ENCODE assay signal across 20 cellular contexts in the genomic region with DNA sequence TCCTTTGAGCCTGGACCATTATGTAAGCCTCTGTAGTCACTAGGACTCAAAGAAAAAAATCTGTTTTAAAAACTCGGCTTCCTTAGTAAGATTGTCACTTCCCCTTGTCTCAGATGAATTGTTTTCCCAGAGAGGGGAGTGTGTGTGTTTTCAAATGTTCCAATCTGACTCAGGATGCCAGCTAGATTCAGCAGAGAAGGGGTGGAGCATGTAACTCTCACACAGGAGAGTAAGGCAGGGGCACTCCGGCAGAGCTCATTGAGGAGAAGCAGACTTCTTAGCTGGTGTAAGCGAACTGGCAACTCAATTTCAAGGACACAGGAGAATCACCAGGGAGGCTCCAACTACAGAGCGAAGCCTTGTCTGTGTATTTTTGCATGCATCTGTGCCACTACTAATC.
A peak's percentile ranks its signal among the peaks of the same experiment; 100 is the strongest.
DNase-seq lines count a peak whose midpoint lies in the region; TF ChIP-seq lines count a peak whose summit lies in the region.
"Had no signal": no experiment of that assay in that cellular context is flagged by ENCODE, and none has a peak within 500 bp of the region (broad histone marks: within the 10 kb centered on the region; RNA-seq: fewer than 3 reads in every experiment).

No MANE protein-coding gene starts in this region.

- no peaks in the 10 kb centered on the region for H3K9me3 ChIP-seq in mesodermal cell (ENCODE audit: control insufficient read depth, low read length)
- H3K9me3 ChIP-seq: heart right ventricle had no signal

- DNase-seq in HFFc6 (no peak), astrocyte of the hippocampus (ENCODE audit: low read depth, low spot score) (peak; percentile 52), Kasumi-1 (lab: John Stamatoyannopoulos, UW) (no peak), ureter (ENCODE audit: low spot score) (no peak), dedifferentiated amniotic fluid mesenchymal stem cell (ENCODE audit: extremely low spot score) (no peak)
- DNase-seq in activated T-helper 2 cell treated with anti-CD3 and anti-CD28 coated beads, Interferon-gamma antibody, Interleukin-2, Interleukin-4, amounts not matched to agents 10 μg/mL and 5 μg/mL and 100 μg/mL, durations not matched to agents 14 hours and 24 hours and 36 hours (ENCODE audit: low spot score): no peak
- DNase-seq: activated CD4-positive, alpha-beta T cell treated with anti-CD3 and anti-CD28 coated beads, Interleukin-2, amount 50 U/mL, for 1 hour; activated naive CD8-positive, alpha-beta T cell treated with anti-CD3 and anti-CD28 coated beads for 36 hours; activated T-cell treated with anti-CD3 and anti-CD28 coated beads, Interleukin-2, amount 50 U/mL, for 24 hours; heart right ventricle; Karpas-422; left colon; naive thymus-derived CD8-positive, alpha-beta T cell; NCI-H187; retina; stimulated activated CD4-positive, alpha-beta T cell treated with anti-CD3 and anti-CD28 coated beads, Interleukin-2, amount 100 ng/mL, for 24 hours; T-helper 2 cell had no signal

- peak overlapping the region; percentile 51 for H2AFZ ChIP-seq in ACC112 (ENCODE audit: low read length, unreplicated experiment)

- no peak overlapping the region for H3K4me3 Mint-ChIP-seq in HFFc6
- no peak overlapping the region for H3K4me3 Mint-ChIP-seq in activated T-helper 2 cell treated with anti-CD3 and anti-CD28 coated beads, Interferon-gamma antibody, Interleukin-2, Interleukin-4, amounts not matched to agents 10 μg/mL and 5 μg/mL and 100 μg/mL, durations not matched to agents 14 hours and 24 hours and 36 hours (ENCODE audit: low read depth)
- H3K4me3 Mint-ChIP-seq: activated naive CD8-positive, alpha-beta T cell treated with anti-CD3 and anti-CD28 coated beads for 36 hours; activated T-cell treated with anti-CD3 and anti-CD28 coated beads, Interleukin-2, amount 50 U/mL, for 24 hours; naive thymus-derived CD8-positive, alpha-beta T cell had no signal

- H3K4me3 ChIP-seq in ACC112 (ENCODE audit: low read depth, low read length) (no peak overlapping the region), mesodermal cell (ENCODE audit: extremely low read depth, insufficient read depth, low read length, poor library complexity, severe bottlenecking) (no peak overlapping the region)
- H3K4me3 ChIP-seq: heart right ventricle had no signal

- no peak for TF ChIP-seq CTCF in HFFc6 (IDR thresholded peaks at IDR 0.05)

- H3K79me2 ChIP-seq in ACC112 (ENCODE audit: control insufficient read depth, insufficient read depth, low read length, unreplicated experiment): no peaks in the 10 kb centered on the region

- H3K36me3 Mint-ChIP-seq in HFFc6 (ENCODE audit: low read depth): no peaks in the 10 kb centered on the region
- H3K36me3 Mint-ChIP-seq in activated T-helper 2 cell treated with anti-CD3 and anti-CD28 coated beads, Interferon-gamma antibody, Interleukin-2, Interleukin-4, amounts not matched to agents 10 μg/mL and 5 μg/mL and 100 μg/mL, durations not matched to agents 14 hours and 24 hours and 36 hours (ENCODE audit: low read depth): no peaks in the 10 kb centered on the region
- H3K36me3 Mint-ChIP-seq: activated naive CD8-positive, alpha-beta T cell treated with anti-CD3 and anti-CD28 coated beads for 36 hours; naive thymus-derived CD8-positive, alpha-beta T cell had no signal

- H3K36me3 ChIP-seq in ACC112 (ENCODE audit: insufficient read depth, low read length) (no peaks in the 10 kb centered on the region), mesodermal cell (ENCODE audit: control insufficient read depth, insufficient read depth, low read length) (no peaks in the 10 kb centered on the region)
- H3K36me3 ChIP-seq: heart right ventricle had no signal

- 67 to 77% methylated on average over 3 to 4 of the region's 4 CpGs for WGBS in mesodermal cell (ENCODE audit: insufficient coverage in 2 of 2), 2 experiments

- H3K9me3 Mint-ChIP-seq in HFFc6: no peaks in the 10 kb centered on the region
- no peaks in the 10 kb centered on the region for H3K9me3 Mint-ChIP-seq in activated T-helper 2 cell treated with anti-CD3 and anti-CD28 coated beads, Interferon-gamma antibody, Interleukin-2, Interleukin-4, amounts not matched to agents 10 μg/mL and 5 μg/mL and 100 μg/mL, durations not matched to agents 14 hours and 24 hours and 36 hours
- H3K9me3 Mint-ChIP-seq: activated naive CD8-positive, alpha-beta T cell treated with anti-CD3 and anti-CD28 coated beads for 36 hours; activated T-cell treated with anti-CD3 and anti-CD28 coated beads, Interleukin-2, amount 50 U/mL, for 24 hours; naive thymus-derived CD8-positive, alpha-beta T cell had no signal

- no peaks in the 10 kb centered on the region; the same call in 1 of the 2 replicates for H3K27me3 Mint-ChIP-seq in HFFc6 (ENCODE audit: insufficient read depth)
- peaks cover 8% of the 10 kb centered on the region for H3K27me3 Mint-ChIP-seq in activated T-helper 2 cell treated with anti-CD3 and anti-CD28 coated beads, Interferon-gamma antibody, Interleukin-2, Interleukin-4, amounts not matched to agents 10 μg/mL and 5 μg/mL and 100 μg/mL, durations not matched to agents 14 hours and 24 hours and 36 hours (ENCODE audit: low read depth)

- peak overlapping the region; percentile 25 for H3K27ac Mint-ChIP-seq in HFFc6
- no peak overlapping the region for H3K27ac Mint-ChIP-seq in activated T-helper 2 cell treated with anti-CD3 and anti-CD28 coated beads, Interferon-gamma antibody, Interleukin-2, Interleukin-4, amounts not matched to agents 10 μg/mL and 5 μg/mL and 100 μg/mL, durations not matched to agents 14 hours and 24 hours and 36 hours
- H3K27ac Mint-ChIP-seq: activated naive CD8-positive, alpha-beta T cell treated with anti-CD3 and anti-CD28 coated beads for 36 hours; activated T-cell treated with anti-CD3 and anti-CD28 coated beads, Interleukin-2, amount 50 U/mL, for 24 hours; naive thymus-derived CD8-positive, alpha-beta T cell had no signal

- peaks cover 63% of the 10 kb centered on the region for H3K4me1 Mint-ChIP-seq in HFFc6 (ENCODE audit: low read depth)
- no peaks in the 10 kb centered on the region for H3K4me1 Mint-ChIP-seq in activated T-helper 2 cell treated with anti-CD3 and anti-CD28 coated beads, Interferon-gamma antibody, Interleukin-2, Interleukin-4, amounts not matched to agents 10 μg/mL and 5 μg/mL and 100 μg/mL, durations not matched to agents 14 hours and 24 hours and 36 hours (ENCODE audit: low read depth)
- H3K4me1 Mint-ChIP-seq: activated naive CD8-positive, alpha-beta T cell treated with anti-CD3 and anti-CD28 coated beads for 36 hours had no signal

- no peak overlapping the region for H3K27ac ChIP-seq in ACC112 (ENCODE audit: low read depth, low read length)
- peak overlapping the region; percentile 57 for H3K27ac ChIP-seq in mesodermal cell (ENCODE audit: low read depth, low read length, severe bottlenecking)
- H3K27ac ChIP-seq: heart right ventricle, RWPE1 had no signal

- no peaks in the 10 kb centered on the region for H3K27me3 ChIP-seq in ACC112 (ENCODE audit: insufficient read depth, low read length)
- H3K27me3 ChIP-seq: heart right ventricle had no signal

- intact Hi-C loops in activated T-helper 2 cell treated with anti-CD3 and anti-CD28 coated beads, Interferon-gamma antibody, Interleukin-2, Interleukin-4, amounts not matched to agents 10 μg/mL and 5 μg/mL and 100 μg/mL, durations not matched to agents 14 hours and 24 hours and 36 hours (cut with micrococcal nuclease): loop anchor here (5.0 kb wide), 1 partner anchor 820 kb away; no protein-coding TSS in a partner anchor

- peaks cover 21% of the 10 kb centered on the region for H3K4me1 ChIP-seq in ACC112 (ENCODE audit: control insufficient read depth, insufficient read depth, low read length, unreplicated experiment)
- H3K4me1 ChIP-seq in mesodermal cell (ENCODE audit: control insufficient read depth, insufficient read depth, low read length, poor library complexity, severe bottlenecking): peaks cover 18% of the 10 kb centered on the region
